27 cellular contexts compared by ENCODE assay signal in genomic region chr2:201961401-201961800, GRCh38.
"Had no signal": no experiment of that assay in that cellular context is flagged by ENCODE, and none has a peak within 500 bp of the region (broad histone marks: within the 10 kb centered on the region; RNA-seq: fewer than 3 reads in every experiment).

No MANE protein-coding gene starts in this region.

- H3K36me3 ChIP-seq: ovary, right lobe of liver, sigmoid colon, suprapubic skin, tibial nerve, upper lobe of left lung, vagina had no signal

- H2AFZ ChIP-seq: parathyroid adenoma had no signal

- H3K27me3 ChIP-seq: ovary, right lobe of liver, sigmoid colon, suprapubic skin, testis, tibial nerve, upper lobe of left lung, vagina had no signal

- H3K4me3 ChIP-seq: ovary, psoas muscle, right lobe of liver, sigmoid colon, suprapubic skin, testis, tibial nerve, upper lobe of left lung, vagina had no signal

- H3K27ac Mint-ChIP-seq: natural killer cell; nephron; progenitor cell of endocrine pancreas; stimulated activated memory B cell treated with anti-CD40 and anti-IgM and Interleukin-4, amounts not matched to agents 10 μg/mL and 1 μg/mL and 100 μg/mL, for 72 hours; stimulated activated naive CD8-positive, alpha-beta T cell treated with anti-CD3 and anti-CD28 coated beads, Interleukin-15, amount 100 ng/mL, for 72 hours had no signal

- H3K4me3 Mint-ChIP-seq: natural killer cell; nephron; stimulated activated memory B cell treated with anti-CD40 and anti-IgM and Interleukin-4, amounts not matched to agents 10 μg/mL and 1 μg/mL and 100 μg/mL, for 72 hours; stimulated activated naive CD8-positive, alpha-beta T cell treated with anti-CD3 and anti-CD28 coated beads, Interleukin-15, amount 100 ng/mL, for 72 hours had no signal

- DNase-seq: naive B cell; natural killer cell; occipital lobe; ovary; psoas muscle; right cardiac atrium; right lobe of liver; small intestine; stimulated activated CD4-positive, alpha-beta T cell treated with anti-CD3 and anti-CD28 coated beads, Interleukin-15, amount 100 ng/mL, for 24 hours; stimulated activated CD4-positive, alpha-beta T cell treated with anti-CD3 and anti-CD28 coated beads, Interleukin-2, amount 100 ng/mL, for 24 hours; stimulated activated CD4-positive, alpha-beta T cell treated with anti-CD3 and anti-CD28 coated beads, Interleukin-2, amount 100 ng/mL, for 48 hours; stimulated activated CD4-positive, alpha-beta T cell treated with anti-CD3 and anti-CD28 coated beads, Interleukin-4, amount 100 ng/mL, for 24 hours; stimulated activated naive CD4-positive, alpha-beta T cell; stimulated activated naive CD8-positive, alpha-beta T cell treated with anti-CD3 and anti-CD28 coated beads, Interleukin-15, amount 100 ng/mL, for 72 hours; stimulated activated naive CD8-positive, alpha-beta T cell treated with anti-CD3 and anti-CD28 coated beads, Interleukin-15, Interleukin-2, amounts not matched to agents 100 U/mL and 50 U/mL, for 24 hours; substantia nigra; testis; trophoblast cell; upper lobe of left lung had no signal

- H3K9me3 Mint-ChIP-seq: naive B cell; natural killer cell; nephron; stimulated activated memory B cell treated with anti-CD40 and anti-IgM and Interleukin-4, amounts not matched to agents 10 μg/mL and 1 μg/mL and 100 μg/mL, for 72 hours; stimulated activated naive CD8-positive, alpha-beta T cell treated with anti-CD3 and anti-CD28 coated beads, Interleukin-15, amount 100 ng/mL, for 72 hours had no signal

- H3K4me1 ChIP-seq: right lobe of liver, sigmoid colon, upper lobe of left lung had no signal

- H3K9ac ChIP-seq: parathyroid adenoma had no signal

- H3K79me2 ChIP-seq: parathyroid adenoma had no signal

- H3K9me3 ChIP-seq: ovary, psoas muscle, right lobe of liver, sigmoid colon, suprapubic skin, testis, tibial nerve, upper lobe of left lung, vagina had no signal

- H3K27ac ChIP-seq: ovary, parathyroid adenoma, psoas muscle, right lobe of liver, sigmoid colon, suprapubic skin, testis, tibial nerve, upper lobe of left lung, vagina had no signal

- H3K36me3 Mint-ChIP-seq: naive B cell; natural killer cell; stimulated activated memory B cell treated with anti-CD40 and anti-IgM and Interleukin-4, amounts not matched to agents 10 μg/mL and 1 μg/mL and 100 μg/mL, for 72 hours had no signal

- ATAC-seq: natural killer cell; psoas muscle; right cardiac atrium; right lobe of liver; stimulated activated memory B cell treated with anti-CD40 and anti-IgM and Interleukin-4, amounts not matched to agents 10 μg/mL and 1 μg/mL and 100 μg/mL, for 72 hours; stimulated activated naive CD8-positive, alpha-beta T cell treated with anti-CD3 and anti-CD28 coated beads, Interleukin-15, amount 100 ng/mL, for 72 hours; stimulated activated naive CD8-positive, alpha-beta T cell treated with anti-CD3 and anti-CD28 coated beads, Interleukin-15, Interleukin-2, amounts not matched to agents 100 U/mL and 50 U/mL, for 24 hours had no signal

- H3K4me1 Mint-ChIP-seq: natural killer cell; stimulated activated memory B cell treated with anti-CD40 and anti-IgM and Interleukin-4, amounts not matched to agents 10 μg/mL and 1 μg/mL and 100 μg/mL, for 72 hours had no signal
